In genomic region chr1:200744143-200744542, GRCh38 we compare ENCODE assay signal across 23 cellular contexts.
"Had no signal": no experiment of that assay in that cellular context is flagged by ENCODE, and none has a peak within 500 bp of the region (broad histone marks: within the 10 kb centered on the region; RNA-seq: fewer than 3 reads in every experiment).

No MANE protein-coding gene starts in this region.

- H3K9me3 Mint-ChIP-seq: activated T-helper 17 cell treated with anti-CD3 and anti-CD28 coated beads, Interleukin-2, amount 50 U/mL, for 72 hours; central memory CD8-positive, alpha-beta T cell; memory B cell; nephron; stimulated activated effector memory CD8-positive, alpha-beta T cell treated with anti-CD3 and anti-CD28 coated beads, Interleukin-12 subunit alpha, Interleukin-12 subunit beta, amount 100 ng/mL, for 72 hours; stimulated activated naive CD8-positive, alpha-beta T cell treated with anti-CD3 and anti-CD28 coated beads, Interleukin-15, amount 100 ng/mL, for 72 hours; T-helper 2 cell treated with Interferon-gamma antibody and Interleukin-4, amounts not matched to agents 5 μg/mL and 100 μg/mL, for 36 hours had no signal

- H3K36me3 Mint-ChIP-seq: memory B cell; stimulated activated effector memory CD8-positive, alpha-beta T cell treated with anti-CD3 and anti-CD28 coated beads, Interleukin-12 subunit alpha, Interleukin-12 subunit beta, amount 100 ng/mL, for 72 hours had no signal

- H3K27me3 ChIP-seq: colonic mucosa, esophagus squamous epithelium, gastrocnemius medialis, right lobe of liver, tibial artery, uterus had no signal

- H3K27ac ChIP-seq: colonic mucosa, esophagus squamous epithelium, gastrocnemius medialis, right lobe of liver, skin epidermis, tibial artery, uterus, WERI-Rb-1 had no signal

- FAIRE-seq: islet of Langerhans had no signal

- H3K4me3 Mint-ChIP-seq: activated T-helper 17 cell treated with anti-CD3 and anti-CD28 coated beads, Interleukin-2, amount 50 U/mL, for 72 hours; central memory CD8-positive, alpha-beta T cell; memory B cell; nephron; stimulated activated effector memory CD8-positive, alpha-beta T cell treated with anti-CD3 and anti-CD28 coated beads, Interleukin-12 subunit alpha, Interleukin-12 subunit beta, amount 100 ng/mL, for 72 hours; stimulated activated naive CD8-positive, alpha-beta T cell treated with anti-CD3 and anti-CD28 coated beads, Interleukin-15, amount 100 ng/mL, for 72 hours; T-helper 2 cell treated with Interferon-gamma antibody and Interleukin-4, amounts not matched to agents 5 μg/mL and 100 μg/mL, for 36 hours had no signal

- H3K4me3 ChIP-seq: colonic mucosa, esophagus squamous epithelium, gastrocnemius medialis, right lobe of liver, skin epidermis, tibial artery, uterus had no signal

- H3K36me3 ChIP-seq: colonic mucosa, esophagus squamous epithelium, gastrocnemius medialis, right lobe of liver, tibial artery, uterus had no signal

- H3K27ac Mint-ChIP-seq: activated naive CD4-positive, alpha-beta T cell treated with anti-CD3 and anti-CD28 coated beads, Interleukin-2, amount 50 U/mL, for 72 hours; activated T-helper 17 cell treated with anti-CD3 and anti-CD28 coated beads, Interleukin-2, amount 50 U/mL, for 72 hours; memory B cell; nephron; stimulated activated effector memory CD8-positive, alpha-beta T cell treated with anti-CD3 and anti-CD28 coated beads, Interleukin-12 subunit alpha, Interleukin-12 subunit beta, amount 100 ng/mL, for 72 hours; stimulated activated naive CD8-positive, alpha-beta T cell treated with anti-CD3 and anti-CD28 coated beads, Interleukin-15, amount 100 ng/mL, for 72 hours; T-helper 2 cell treated with Interferon-gamma antibody and Interleukin-4, amounts not matched to agents 5 μg/mL and 100 μg/mL, for 36 hours had no signal

- H3K27me3 Mint-ChIP-seq: activated T-helper 17 cell treated with anti-CD3 and anti-CD28 coated beads, Interleukin-2, amount 50 U/mL, for 72 hours; central memory CD8-positive, alpha-beta T cell; stimulated activated naive CD8-positive, alpha-beta T cell treated with anti-CD3 and anti-CD28 coated beads, Interleukin-15, amount 100 ng/mL, for 72 hours had no signal

- H3K9me3 ChIP-seq: colonic mucosa, esophagus squamous epithelium, gastrocnemius medialis, right lobe of liver, tibial artery, uterus had no signal

- DNase-seq: activated CD4-positive, alpha-beta T cell treated with anti-CD3 and anti-CD28 coated beads for 1 hour; activated T-cell treated with anti-CD3 and anti-CD28 coated beads, Interleukin-2, amount 50 U/mL, for 1 hour; aorta; colonic mucosa; esophagus squamous epithelium; gastrocnemius medialis; head of caudate nucleus; left cardiac atrium; right lobe of liver; stimulated activated CD4-positive, alpha-beta T cell treated with anti-CD3 and anti-CD28 coated beads, Interleukin-2, amount 100 ng/mL, for 24 hours; stimulated activated naive CD8-positive, alpha-beta T cell treated with anti-CD3 and anti-CD28 coated beads, Interleukin-15, amount 100 ng/mL, for 72 hours; tibial artery; uterus; WERI-Rb-1 had no signal

- H3K4me1 ChIP-seq: colonic mucosa, uterus had no signal
